17 cellular contexts compared by ENCODE assay signal in genomic region chr9:101453776-101454570, GRCh38. TPM values are rescaled to one million over a fixed set of nuclear protein-coding genes. Genes with fewer than 3 reads are reported as not detected.
"Had no signal": no experiment of that assay in that cellular context is flagged by ENCODE, and none has a peak within 500 bp of the region (broad histone marks: within the 10 kb centered on the region; RNA-seq: fewer than 3 reads in every experiment).

No MANE protein-coding gene starts in this region.

- H3K9ac ChIP-seq: neural progenitor cell had no signal

- H3K4me2 ChIP-seq: neural progenitor cell had no signal

- H3K9me3 Mint-ChIP-seq: activated T-cell treated with anti-CD3 and anti-CD28 coated beads, Interleukin-2, amount 50 U/mL, for 24 hours had no signal

- H3K27ac Mint-ChIP-seq: activated CD8-positive, alpha-beta memory T cell treated with anti-CD3 and anti-CD28 coated beads, Interleukin-2, amount 10 ng/mL, durations not matched to agents 7 days and 5 days; activated naive CD8-positive, alpha-beta T cell; activated T-cell treated with anti-CD3 and anti-CD28 coated beads, Interleukin-2, amount 50 U/mL, for 24 hours; neural progenitor cell had no signal

- H3K36me3 ChIP-seq: colonic mucosa, left ventricle myocardium inferior, neural progenitor cell, pancreas, stomach, thoracic aorta had no signal

- H3K36me3 Mint-ChIP-seq: activated CD8-positive, alpha-beta memory T cell treated with anti-CD3 and anti-CD28 coated beads, Interleukin-2, amount 10 ng/mL, durations not matched to agents 7 days and 5 days; activated naive CD8-positive, alpha-beta T cell; neural progenitor cell had no signal

- DNase-seq: activated CD4-positive, alpha-beta T cell treated with anti-CD3 and anti-CD28 coated beads, Interleukin-2, amount 50 U/mL, for 48 hours; activated CD8-positive, alpha-beta memory T cell treated with anti-CD3 and anti-CD28 coated beads, Interleukin-2, amount 10 ng/mL, durations not matched to agents 7 days and 5 days; activated effector memory CD4-positive, alpha-beta T cell treated with Interleukin-2 at 50 U/mL for 16 hours; activated T-cell treated with anti-CD3 and anti-CD28 coated beads, Interleukin-2, amount 50 U/mL, for 24 hours; colonic mucosa; head of caudate nucleus; left ventricle myocardium inferior; mesendoderm; pancreas; stomach had no signal

- H3K27me3 ChIP-seq: colonic mucosa, neural progenitor cell, pancreas had no signal

- H3K9me3 ChIP-seq: colonic mucosa, left ventricle myocardium inferior, pancreas, stomach, thoracic aorta had no signal

- ATAC-seq: activated CD4-positive, CD25-positive, alpha-beta regulatory T cell treated with anti-CD3 and anti-CD28 coated beads, Interleukin-2, amount 50 U/mL, for 24 hours; activated CD8-positive, alpha-beta memory T cell treated with anti-CD3 and anti-CD28 coated beads, Interleukin-2, amount 10 ng/mL, durations not matched to agents 7 days and 5 days; pancreas had no signal

- H3K4me3 ChIP-seq: colonic mucosa, left ventricle myocardium inferior, neural progenitor cell, pancreas, stomach, thoracic aorta had no signal

- H3K4me1 ChIP-seq: colonic mucosa, neural progenitor cell had no signal

- H2AFZ ChIP-seq: neural progenitor cell had no signal

- H3K27ac ChIP-seq: colonic mucosa, left ventricle myocardium inferior, neural progenitor cell, pancreas, stomach, thoracic aorta had no signal

RNA-seq across cellular contexts. Expression of gene ALDOB, which starts 18.4 kb away (rescaled TPM):
- total RNA-seq: activated CD8-positive, alpha-beta memory T cell treated with anti-CD3 and anti-CD28 coated beads, Interleukin-2, amount 10 ng/mL, durations not matched to agents 7 days and 5 days; renal cortical epithelial cell; skeletal muscle tissue; T-helper 2 cell treated with Interferon-gamma antibody and Interleukin-4, amounts not matched to agents 100 ng/mL and 5 ng/mL, for 36 hours; thoracic aorta had no signal
